ENCODE assay signal across 22 cellular contexts in the genomic region with DNA sequence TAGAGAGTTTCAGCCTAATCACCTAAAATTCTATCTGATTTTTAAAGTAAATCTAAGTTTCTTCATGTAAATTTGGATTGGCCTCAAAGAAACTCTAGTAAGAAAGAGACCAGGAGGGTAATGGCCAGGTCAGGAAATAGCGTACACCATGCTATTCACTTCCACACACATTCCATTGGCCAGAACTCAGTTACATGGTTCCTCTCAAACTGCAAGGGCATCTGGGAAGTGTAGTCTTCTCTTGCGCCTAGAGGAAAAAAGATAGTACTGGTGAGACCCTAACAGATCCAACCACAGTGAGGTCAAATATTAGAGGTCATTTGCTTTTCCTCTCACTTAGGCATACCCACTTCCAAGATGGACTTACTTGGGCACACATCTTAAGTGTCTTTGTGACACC.
DNase-seq lines count a peak whose midpoint lies in the region; ATAC-seq and TF ChIP-seq lines count a peak whose summit lies in the region.
"Had no signal": no experiment of that assay in that cellular context is flagged by ENCODE, and none has a peak within 500 bp of the region (broad histone marks: within the 10 kb centered on the region; RNA-seq: fewer than 3 reads in every experiment).

No MANE protein-coding gene starts in this region.

- no peaks in the 10 kb centered on the region for H3F3A ChIP-seq in Loucy (ENCODE audit: low read depth)

- ATAC-seq in SK-N-SH treated with all-trans-retinoic acid at 6 μM for 48 hours = peak; percentile 85
- no peak for ATAC-seq in GM18520 (IDR thresholded peaks at IDR 0.05; ENCODE audit: unreplicated experiment)
- no peak for ATAC-seq in HG03442 (IDR thresholded peaks at IDR 0.05; ENCODE audit: unreplicated experiment)
- no peak for ATAC-seq in GM18511 (IDR thresholded peaks at IDR 0.05; ENCODE audit: unreplicated experiment)

- H3K9me2 ChIP-seq in Loucy (replicated peaks; ENCODE audit: low read depth, low read length) = 0 out of 2 replicates have a peak, but pooled peaks cover 4% of the 10 kb centered on the region

- H3K9ac ChIP-seq in Loucy (ENCODE audit: low read depth, low read length, poor library complexity, severe bottlenecking) = no peak overlapping the region

- DNase-seq in DMS79 treated with DMSO at 0.1 percent for 48 hours (lab: John Stamatoyannopoulos, UW) (peak; percentile 77), iPS DF 19.7 (ENCODE audit: low read depth, low spot score) (peak; percentile 56), superior temporal gyrus (ENCODE audit: extremely low spot score) (no peak)
- DNase-seq: activated B cell treated with CpG ODN at 0.5 μM for 24 hours; activated naive CD8-positive, alpha-beta T cell treated with anti-CD3 and anti-CD28 coated beads, Interleukin-2, amount 10 ng/mL, durations not matched to agents 7 days and 5 days; brain microvascular endothelial cell; CD4-positive, alpha-beta memory T cell; DND-41; dorsolateral prefrontal cortex; erythroblast; H7; NCI-H1417 treated with DMSO at 0.1 percent for 48 hours; NCI-H2171 treated with DMSO at 0.1 percent for 48 hours; Right ventricle myocardium superior; stimulated activated naive CD4-positive, alpha-beta T cell treated with Interleukin-2 at 50 U/mL for 16 hours; trophoblast cell had no signal

- no peak for TF ChIP-seq CTCF in Loucy (conservative IDR thresholded peaks at IDR 0.05; ENCODE audit: low read length)

- no peaks in the 10 kb centered on the region for H3K4me1 ChIP-seq in Loucy (ENCODE audit: insufficient read depth, low read length, poor library complexity, severe bottlenecking)
- H3K4me1 ChIP-seq: right atrium auricular region had no signal

- H3K79me2 ChIP-seq in Loucy (ENCODE audit: insufficient read depth, low read length) = no peaks in the 10 kb centered on the region

- 0 out of 2 replicates have a peak overlapping the region, but pooled peaks have one; percentile 41 for H2AFZ ChIP-seq in Loucy (ENCODE audit: low read length)

- no peaks in the 10 kb centered on the region for H4K20me1 ChIP-seq in Loucy (ENCODE audit: insufficient read depth, low read length, poor library complexity, severe bottlenecking)

- no peak overlapping the region for H3K4me3 ChIP-seq in Loucy (ENCODE audit: low read length, poor library complexity, severe bottlenecking)
- H3K4me3 ChIP-seq: dorsolateral prefrontal cortex, right atrium auricular region had no signal

- no peaks in the 10 kb centered on the region for H3K27me3 ChIP-seq in Loucy (ENCODE audit: insufficient read depth, low read length, poor library complexity, severe bottlenecking)
- H3K27me3 ChIP-seq: brain microvascular endothelial cell, right atrium auricular region had no signal

- no peaks in the 10 kb centered on the region for H3K36me3 ChIP-seq in Loucy (ENCODE audit: insufficient read depth, low read length)
- H3K36me3 ChIP-seq: brain microvascular endothelial cell, right atrium auricular region had no signal

- H3K4me2 ChIP-seq in Loucy (ENCODE audit: low read depth, low read length, poor library complexity, severe bottlenecking) = no peak overlapping the region

- H3K9me3 ChIP-seq in Loucy (ENCODE audit: insufficient read depth, low read depth, low read length) = no peaks in the 10 kb centered on the region
- H3K9me3 ChIP-seq: right atrium auricular region had no signal

TF ChIP-seq in SK-N-SH treated with all-trans-retinoic acid at 6 μM for 48 hours, 23 proteins besides CTCF, POLR2A, EP300 and RAD21:
- TF ChIP-seq GLIS3 (CRISPR knock-in tag; IDR thresholded peaks at IDR 0.05) (no peak), ZFP30 (CRISPR knock-in tag; IDR thresholded peaks at IDR 0.05) (no peak), ZFP3 (CRISPR knock-in tag; IDR thresholded peaks at IDR 0.05) (no peak), ZNF565 (CRISPR knock-in tag; conservative IDR thresholded peaks at IDR 0.05; ENCODE audit: low read depth) (no peak), OSR1 (CRISPR knock-in tag; IDR thresholded peaks at IDR 0.05) (no peak), CSDC2 (CRISPR knock-in tag; IDR thresholded peaks at IDR 0.05) (no peak), ZNF70 (CRISPR knock-in tag; IDR thresholded peaks at IDR 0.05) (no peak), RARB (CRISPR knock-in tag; IDR thresholded peaks at IDR 0.05) (no peak), ARNTL (CRISPR knock-in tag; IDR thresholded peaks at IDR 0.05; ENCODE audit: borderline replicate concordance, low read depth) (no peak), ZC3H10 (CRISPR knock-in tag; IDR thresholded peaks at IDR 0.05) (no peak), ESRRG (CRISPR knock-in tag; IDR thresholded peaks at IDR 0.05) (no peak), TCF4 (CRISPR knock-in tag; IDR thresholded peaks at IDR 0.05; ENCODE audit: borderline replicate concordance) (no peak), ZNF8 (CRISPR knock-in tag; IDR thresholded peaks at IDR 0.05) (no peak)
- TF ChIP-seq, protein P1, sequence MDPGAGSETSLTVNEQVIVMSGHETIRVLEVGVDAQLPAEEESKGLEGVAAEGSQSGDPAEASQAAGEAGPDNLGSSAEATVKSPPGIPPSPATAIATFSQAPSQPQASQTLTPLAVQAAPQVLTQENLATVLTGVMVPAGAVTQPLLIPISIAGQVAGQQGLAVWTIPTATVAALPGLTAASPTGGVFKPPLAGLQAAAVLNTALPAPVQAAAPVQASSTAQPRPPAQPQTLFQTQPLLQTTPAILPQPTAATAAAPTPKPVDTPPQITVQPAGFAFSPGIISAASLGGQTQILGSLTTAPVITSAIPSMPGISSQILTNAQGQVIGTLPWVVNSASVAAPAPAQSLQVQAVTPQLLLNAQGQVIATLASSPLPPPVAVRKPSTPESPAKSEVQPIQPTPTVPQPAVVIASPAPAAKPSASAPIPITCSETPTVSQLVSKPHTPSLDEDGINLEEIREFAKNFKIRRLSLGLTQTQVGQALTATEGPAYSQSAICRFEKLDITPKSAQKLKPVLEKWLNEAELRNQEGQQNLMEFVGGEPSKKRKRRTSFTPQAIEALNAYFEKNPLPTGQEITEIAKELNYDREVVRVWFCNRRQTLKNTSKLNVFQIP (CRISPR knock-in tag; IDR thresholded peaks at IDR 0.05; ENCODE audit: borderline replicate concordance, low read depth) = no peak
- TF ChIP-seq, protein P2, sequence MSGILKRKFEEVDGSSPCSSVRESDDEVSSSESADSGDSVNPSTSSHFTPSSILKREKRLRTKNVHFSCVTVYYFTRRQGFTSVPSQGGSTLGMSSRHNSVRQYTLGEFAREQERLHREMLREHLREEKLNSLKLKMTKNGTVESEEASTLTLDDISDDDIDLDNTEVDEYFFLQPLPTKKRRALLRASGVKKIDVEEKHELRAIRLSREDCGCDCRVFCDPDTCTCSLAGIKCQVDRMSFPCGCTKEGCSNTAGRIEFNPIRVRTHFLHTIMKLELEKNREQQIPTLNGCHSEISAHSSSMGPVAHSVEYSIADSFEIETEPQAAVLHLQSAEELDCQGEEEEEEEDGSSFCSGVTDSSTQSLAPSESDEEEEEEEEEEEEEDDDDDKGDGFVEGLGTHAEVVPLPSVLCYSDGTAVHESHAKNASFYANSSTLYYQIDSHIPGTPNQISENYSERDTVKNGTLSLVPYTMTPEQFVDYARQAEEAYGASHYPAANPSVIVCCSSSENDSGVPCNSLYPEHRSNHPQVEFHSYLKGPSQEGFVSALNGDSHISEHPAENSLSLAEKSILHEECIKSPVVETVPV (CRISPR knock-in tag; IDR thresholded peaks at IDR 0.05) = no peak
- TF ChIP-seq, protein P3, sequence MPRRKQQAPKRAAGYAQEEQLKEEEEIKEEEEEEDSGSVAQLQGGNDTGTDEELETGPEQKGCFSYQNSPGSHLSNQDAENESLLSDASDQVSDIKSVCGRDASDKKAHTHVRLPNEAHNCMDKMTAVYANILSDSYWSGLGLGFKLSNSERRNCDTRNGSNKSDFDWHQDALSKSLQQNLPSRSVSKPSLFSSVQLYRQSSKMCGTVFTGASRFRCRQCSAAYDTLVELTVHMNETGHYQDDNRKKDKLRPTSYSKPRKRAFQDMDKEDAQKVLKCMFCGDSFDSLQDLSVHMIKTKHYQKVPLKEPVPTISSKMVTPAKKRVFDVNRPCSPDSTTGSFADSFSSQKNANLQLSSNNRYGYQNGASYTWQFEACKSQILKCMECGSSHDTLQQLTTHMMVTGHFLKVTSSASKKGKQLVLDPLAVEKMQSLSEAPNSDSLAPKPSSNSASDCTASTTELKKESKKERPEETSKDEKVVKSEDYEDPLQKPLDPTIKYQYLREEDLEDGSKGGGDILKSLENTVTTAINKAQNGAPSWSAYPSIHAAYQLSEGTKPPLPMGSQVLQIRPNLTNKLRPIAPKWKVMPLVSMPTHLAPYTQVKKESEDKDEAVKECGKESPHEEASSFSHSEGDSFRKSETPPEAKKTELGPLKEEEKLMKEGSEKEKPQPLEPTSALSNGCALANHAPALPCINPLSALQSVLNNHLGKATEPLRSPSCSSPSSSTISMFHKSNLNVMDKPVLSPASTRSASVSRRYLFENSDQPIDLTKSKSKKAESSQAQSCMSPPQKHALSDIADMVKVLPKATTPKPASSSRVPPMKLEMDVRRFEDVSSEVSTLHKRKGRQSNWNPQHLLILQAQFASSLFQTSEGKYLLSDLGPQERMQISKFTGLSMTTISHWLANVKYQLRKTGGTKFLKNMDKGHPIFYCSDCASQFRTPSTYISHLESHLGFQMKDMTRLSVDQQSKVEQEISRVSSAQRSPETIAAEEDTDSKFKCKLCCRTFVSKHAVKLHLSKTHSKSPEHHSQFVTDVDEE (CRISPR knock-in tag; IDR thresholded peaks at IDR 0.05) = no peak
- TF ChIP-seq, protein P4, sequence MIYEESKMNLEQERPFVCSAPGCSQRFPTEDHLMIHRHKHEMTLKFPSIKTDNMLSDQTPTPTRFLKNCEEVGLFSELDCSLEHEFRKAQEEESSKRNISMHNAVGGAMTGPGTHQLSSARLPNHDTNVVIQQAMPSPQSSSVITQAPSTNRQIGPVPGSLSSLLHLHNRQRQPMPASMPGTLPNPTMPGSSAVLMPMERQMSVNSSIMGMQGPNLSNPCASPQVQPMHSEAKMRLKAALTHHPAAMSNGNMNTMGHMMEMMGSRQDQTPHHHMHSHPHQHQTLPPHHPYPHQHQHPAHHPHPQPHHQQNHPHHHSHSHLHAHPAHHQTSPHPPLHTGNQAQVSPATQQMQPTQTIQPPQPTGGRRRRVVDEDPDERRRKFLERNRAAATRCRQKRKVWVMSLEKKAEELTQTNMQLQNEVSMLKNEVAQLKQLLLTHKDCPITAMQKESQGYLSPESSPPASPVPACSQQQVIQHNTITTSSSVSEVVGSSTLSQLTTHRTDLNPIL (CRISPR knock-in tag; IDR thresholded peaks at IDR 0.05; ENCODE audit: low read depth) = no peak
TF ChIP-seq in SK-N-SH treated with all-trans-retinoic acid at 6 μM for 48 hours: peak in this region for 0.
